8 cellular contexts compared by ENCODE assay signal in genomic region chr6:69232506-69233194, GRCh38.
DNase-seq lines count a peak whose midpoint lies in the region; ATAC-seq and TF ChIP-seq lines count a peak whose summit lies in the region.

No MANE protein-coding gene starts in this region.

- DNase-seq in activated T-cell treated with anti-CD3 and anti-CD28 coated beads for 48 hours (ENCODE audit: low read depth) = peak; percentile 39
- no peak for DNase-seq in activated T-cell treated with anti-CD3 and anti-CD28 coated beads for 4 hours
- DNase-seq in NCI-H524 (lab: John Stamatoyannopoulos, UW) = peak; percentile 52 to 78
- peak; percentile 19 for DNase-seq in activated T-cell treated with anti-CD3 and anti-CD28 coated beads, Interleukin-2, amount 50 U/mL, for 1 hour
- peak; percentile 33 to 79 for DNase-seq in foreskin fibroblast
- DNase-seq in non-pigmented ciliary epithelial cell (ENCODE audit: low read depth) = peak; percentile 31
- no peak for DNase-seq in NCI-H1092 treated with DMSO at 0.1 percent for 48 hours (lab: John Stamatoyannopoulos, UW)

- ATAC-seq in HG02981 (IDR thresholded peaks at IDR 0.05; ENCODE audit: unreplicated experiment) = peak; percentile 94

- H3K4me3 ChIP-seq in foreskin fibroblast (ENCODE audit: low read depth in 1 of 2, low read length in 2 of 2) = no peak overlapping the region

- no peak for TF ChIP-seq CTCF in foreskin fibroblast (IDR thresholded peaks at IDR 0.05; ENCODE audit: low read depth, low read length)

Comparison
In these comparisons a context has a peak if more than half of its experiments do, and no peak if none do; other contexts are left out.
1. DNase-seq: peak in activated T-cell treated with anti-CD3 and anti-CD28 coated beads for 48 hours (single experiment), NCI-H524 (2 of 2), activated T-cell treated with anti-CD3 and anti-CD28 coated beads, Interleukin-2, amount 50 U/mL, for 1 hour (single experiment), foreskin fibroblast (2 of 2) and non-pigmented ciliary epithelial cell (single experiment); none in activated T-cell treated with anti-CD3 and anti-CD28 coated beads for 4 hours (single experiment) and NCI-H1092 treated with DMSO at 0.1 percent for 48 hours (single experiment).